8 cellular contexts compared by ENCODE assay signal in the genomic region with DNA sequence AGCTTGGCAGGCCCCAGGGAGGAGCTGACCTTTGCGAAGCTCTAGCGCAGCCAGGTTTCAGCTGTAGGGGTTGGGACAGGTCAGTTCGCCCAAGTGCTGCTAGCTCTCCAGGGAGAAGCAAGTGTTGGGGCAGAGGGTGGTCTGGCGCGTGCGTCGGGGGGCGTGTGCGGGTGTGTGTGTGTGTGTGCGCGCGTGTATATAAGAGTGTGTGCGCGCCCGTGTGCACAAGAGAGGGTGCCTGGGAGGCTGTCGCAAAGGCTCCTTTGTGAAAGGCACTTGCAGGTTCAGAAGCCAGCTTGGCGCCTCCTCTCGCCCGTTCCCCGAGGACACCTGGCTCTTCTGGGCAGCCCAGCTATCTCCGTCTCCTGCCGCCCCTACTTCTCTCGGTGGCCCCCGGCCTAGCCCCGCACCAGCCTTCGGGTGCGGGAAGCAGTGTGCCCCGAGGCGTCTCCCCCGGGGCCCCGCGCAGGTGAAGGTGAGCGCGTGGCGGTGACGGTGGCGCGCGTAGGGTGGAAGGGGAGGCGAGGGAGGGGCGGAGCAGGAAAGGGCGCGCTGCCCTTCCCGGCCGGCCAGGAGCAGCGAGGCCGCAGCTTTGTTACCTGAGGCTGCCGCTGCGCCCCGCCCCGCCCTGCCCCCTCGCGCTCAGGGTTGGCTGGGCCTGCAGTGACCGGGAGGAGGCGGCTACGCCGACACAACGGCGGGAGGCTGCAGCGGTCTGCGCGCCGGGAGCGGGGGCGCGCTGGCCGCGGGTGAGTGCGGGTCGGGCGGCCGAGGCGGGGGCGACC. TPM values are rescaled to one million over a fixed set of nuclear protein-coding genes. Genes with fewer than 3 reads are reported as not detected.
A peak's percentile ranks its signal among the peaks of the same experiment; 100 is the strongest.
DNase-seq lines count a peak whose midpoint lies in the region; ATAC-seq and TF ChIP-seq lines count a peak whose summit lies in the region.

A gene with protein sequence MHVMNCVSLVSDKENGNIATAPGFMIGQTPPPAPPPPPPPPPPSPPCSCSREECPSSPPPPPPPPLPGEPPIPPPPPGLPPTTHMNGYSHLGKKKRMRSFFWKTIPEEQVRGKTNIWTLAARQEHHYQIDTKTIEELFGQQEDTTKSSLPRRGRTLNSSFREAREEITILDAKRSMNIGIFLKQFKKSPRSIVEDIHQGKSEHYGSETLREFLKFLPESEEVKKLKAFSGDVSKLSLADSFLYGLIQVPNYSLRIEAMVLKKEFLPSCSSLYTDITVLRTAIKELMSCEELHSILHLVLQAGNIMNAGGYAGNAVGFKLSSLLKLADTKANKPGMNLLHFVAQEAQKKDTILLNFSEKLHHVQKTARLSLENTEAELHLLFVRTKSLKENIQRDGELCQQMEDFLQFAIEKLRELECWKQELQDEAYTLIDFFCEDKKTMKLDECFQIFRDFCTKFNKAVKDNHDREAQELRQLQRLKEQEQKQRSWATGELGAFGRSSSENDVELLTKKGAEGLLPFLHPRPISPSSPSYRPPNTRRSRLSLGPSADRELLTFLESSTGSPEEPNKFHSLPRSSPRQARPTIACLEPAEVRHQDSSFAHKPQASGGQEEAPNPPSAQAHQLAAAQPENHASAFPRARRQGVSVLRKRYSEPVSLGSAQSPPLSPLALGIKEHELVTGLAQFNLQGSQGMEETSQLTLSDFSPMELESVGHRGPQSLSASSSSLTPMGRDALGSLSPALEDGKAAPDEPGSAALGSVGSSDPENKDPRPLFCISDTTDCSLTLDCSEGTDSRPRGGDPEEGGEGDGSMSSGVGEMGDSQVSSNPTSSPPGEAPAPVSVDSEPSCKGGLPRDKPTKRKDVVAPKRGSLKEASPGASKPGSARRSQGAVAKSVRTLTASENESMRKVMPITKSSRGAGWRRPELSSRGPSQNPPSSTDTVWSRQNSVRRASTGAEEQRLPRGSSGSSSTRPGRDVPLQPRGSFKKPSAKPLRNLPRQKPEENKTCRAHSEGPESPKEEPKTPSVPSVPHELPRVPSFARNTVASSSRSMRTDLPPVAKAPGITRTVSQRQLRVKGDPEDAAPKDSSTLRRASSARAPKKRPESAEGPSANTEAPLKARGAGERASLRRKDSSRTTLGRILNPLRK (plus strand): TSS at position 663 of the 785 bp plus-strand sequence. CDS start 6,735 bp downstream, outside the sequence.

- no peak within 1 kb of the TSS for H3K27ac Mint-ChIP-seq in CD4-positive, alpha-beta T cell
- H3K27ac Mint-ChIP-seq in brain, result peak within 1 kb of the TSS; percentile 7 to 52 (median 35)

- H3K4me1 Mint-ChIP-seq in CD4-positive, alpha-beta T cell (ENCODE audit: low read depth), result peaks cover 24% of the 10 kb centered on the region
- peaks cover 16% of the 10 kb centered on the region for H3K4me1 Mint-ChIP-seq in brain

- no peak for TF ChIP-seq CTCF in CD4-positive, alpha-beta T cell (IDR thresholded peaks at IDR 0.05)
- no peak for TF ChIP-seq CTCF in brain (conservative IDR thresholded peaks at IDR 0.05)

- H3K27ac ChIP-seq in CD4-positive, alpha-beta T cell (ENCODE audit: low read depth, low read length), result no peak within 1 kb of the TSS

- CTCF ChIA-PET in CD4-positive, alpha-beta T cell (lab: Charles Lee), result no interaction called here

- POLR2A ChIA-PET in CD4-positive, alpha-beta T cell (lab: Charles Lee), result no interaction called here

- no peaks in the 10 kb centered on the region for H3K36me3 Mint-ChIP-seq in CD4-positive, alpha-beta T cell (ENCODE audit: low read depth)
- H3K36me3 Mint-ChIP-seq in brain, result peaks cover 6% of the 10 kb centered on the region

- peak within 1 kb of the TSS; percentile 75 for H3K4me3 Mint-ChIP-seq in CD4-positive, alpha-beta T cell
- H3K4me3 Mint-ChIP-seq in brain, result peak within 1 kb of the TSS; percentile 83 to 88 (median 85)

- intact Hi-C loops in CD4-positive, alpha-beta T cell (cut with DNase I, micrococcal nuclease), result no loop called here

- H3K27me3 ChIP-seq in CD4-positive, alpha-beta T cell (ENCODE audit: control insufficient read depth, insufficient read depth, low read length), result peaks cover 62% of the 10 kb centered on the region

- H3K27me3 Mint-ChIP-seq in CD4-positive, alpha-beta T cell, result peaks cover 64% of the 10 kb centered on the region
- H3K27me3 Mint-ChIP-seq in brain, result peaks cover 83% of the 10 kb centered on the region

- peak in 1 of 10 experiments; percentile 0 for DNase-seq in CD4-positive, alpha-beta T cell
- DNase-seq in NCI-H345 treated with DMSO at 0.1 percent for 48 hours (lab: John Stamatoyannopoulos, UW; ENCODE audit: unreplicated experiment) (peak; percentile 78), islet precursor cell (peak; percentile 95), MV-4-11 (lab: John Stamatoyannopoulos, UW) (no peak)
- DNase-seq in stimulated activated CD8-positive, alpha-beta memory T cell treated with anti-CD3 and anti-CD28 coated beads, Interleukin-4, amount 100 ng/mL, for 48 hours, result peak; percentile 33

- no peaks in the 10 kb centered on the region for H3K9me3 Mint-ChIP-seq in CD4-positive, alpha-beta T cell
- H3K9me3 Mint-ChIP-seq in brain, result peaks cover 0 to 7% (median 3%) of the 10 kb centered on the region in 5 experiments

- ATAC-seq in CD4-positive, alpha-beta T cell (ENCODE audit: poor library complexity), result no peak
- ATAC-seq in GM19397 (IDR thresholded peaks at IDR 0.05; ENCODE audit: unreplicated experiment) (peak; percentile 34), HG03457 (IDR thresholded peaks at IDR 0.05; ENCODE audit: unreplicated experiment) (no peak)

- no peaks in the 10 kb centered on the region for H3K9me3 ChIP-seq in CD4-positive, alpha-beta T cell (ENCODE audit: control insufficient read depth, low read length)

RNA-seq across cellular contexts. Expression of the gene that starts here (rescaled TPM):
- under 1 TPM in 1 of 2 experiments, not detected in 1; 0.03 TPM for total RNA-seq in CD4-positive, alpha-beta T cell
- 1.6 TPM for polyA plus RNA-seq in brain (ENCODE audit: insufficient read depth, low read depth, low replicate concordance)
